Comparison of ENCODE assay signal across 8 cellular contexts in genomic region chr2:129849559-129850160, GRCh38.
DNase-seq lines count a peak whose midpoint lies in the region; ATAC-seq, FAIRE-seq and TF ChIP-seq lines count a peak whose summit lies in the region.

No MANE protein-coding gene starts in this region.

- no peaks in the 10 kb centered on the region for H3F3A ChIP-seq in OCI-LY1 (ENCODE audit: insufficient read depth, low read length)

- peak; percentile 75 for TF ChIP-seq CTCF in OCI-LY1 (IDR thresholded peaks at IDR 0.05; ENCODE audit: low read length)
- TF ChIP-seq CTCF in lower lobe of right lung (IDR thresholded peaks at IDR 0.05): peak; percentile 74

- no peaks in the 10 kb centered on the region for H3K9me3 ChIP-seq in OCI-LY1 (ENCODE audit: low read length)
- H3K9me3 ChIP-seq in lower lobe of right lung: no peaks in the 10 kb centered on the region

- H3K27ac ChIP-seq in OCI-LY1 (ENCODE audit: low read depth, low read length, poor library complexity, severe bottlenecking) (no peak overlapping the region), lower lobe of right lung (no peak overlapping the region)

- no peaks in the 10 kb centered on the region for H3K79me2 ChIP-seq in OCI-LY1 (ENCODE audit: insufficient read depth, low read length)

- no peak overlapping the region for H2AFZ ChIP-seq in OCI-LY1 (ENCODE audit: low read length)

- H3K4me3 ChIP-seq in OCI-LY1 (ENCODE audit: low read depth, low read length, poor library complexity, severe bottlenecking) (no peak overlapping the region), lower lobe of right lung (no peak overlapping the region)

- intact Hi-C loops in lower lobe of right lung (cut with DNase I): no loop called here

- FAIRE-seq in colon (lab: Jason Lieb, UNC): peak; percentile 77

- H3K36me3 ChIP-seq in OCI-LY1 (ENCODE audit: insufficient read depth, low read length): no peaks in the 10 kb centered on the region
- H3K36me3 ChIP-seq in lower lobe of right lung: no peaks in the 10 kb centered on the region

- DNase-seq in DMS 273 (lab: John Stamatoyannopoulos, UW; ENCODE audit: unreplicated experiment) (peak; percentile 86), HT1080 (ENCODE audit: low read depth) (peak; percentile 48), lower lobe of right lung (no peak), 8988T (no peak)
- DNase-seq in effector CD4-positive, alpha-beta T cell: no peak

- no peak overlapping the region for H3K9ac ChIP-seq in OCI-LY1 (ENCODE audit: low read length)

- H3K4me1 ChIP-seq in OCI-LY1 (ENCODE audit: insufficient read depth, low read length, severe bottlenecking) (no peaks in the 10 kb centered on the region), lower lobe of right lung (no peaks in the 10 kb centered on the region)

- H3K27me3 ChIP-seq in OCI-LY1 (ENCODE audit: insufficient read depth, low read length): no peaks in the 10 kb centered on the region; the same call in 1 of the 2 replicates
- H3K27me3 ChIP-seq in lower lobe of right lung (ENCODE audit: low read depth): no peaks in the 10 kb centered on the region

- no peak overlapping the region for H3K4me2 ChIP-seq in OCI-LY1 (ENCODE audit: low read length)

- ATAC-seq in GM19328 (IDR thresholded peaks at IDR 0.05; ENCODE audit: unreplicated experiment) (peak; percentile 58), lower lobe of right lung (peak; percentile 71 to 80)

- H3K9me2 ChIP-seq in OCI-LY1 (ENCODE audit: low read depth, low read length): no peaks in the 10 kb centered on the region

- H4K20me1 ChIP-seq in OCI-LY1 (ENCODE audit: insufficient read depth, low read length): no peaks in the 10 kb centered on the region

Comparison
In these comparisons a context has a peak if more than half of its experiments do, and no peak if none do; other contexts are left out.
1. DNase-seq: peak in DMS 273 (single experiment) and HT1080 (single experiment); none in lower lobe of right lung (single experiment), 8988T (single experiment) and effector CD4-positive, alpha-beta T cell (single experiment).